ENCODE assay signal across 11 cellular contexts in the genomic region with DNA sequence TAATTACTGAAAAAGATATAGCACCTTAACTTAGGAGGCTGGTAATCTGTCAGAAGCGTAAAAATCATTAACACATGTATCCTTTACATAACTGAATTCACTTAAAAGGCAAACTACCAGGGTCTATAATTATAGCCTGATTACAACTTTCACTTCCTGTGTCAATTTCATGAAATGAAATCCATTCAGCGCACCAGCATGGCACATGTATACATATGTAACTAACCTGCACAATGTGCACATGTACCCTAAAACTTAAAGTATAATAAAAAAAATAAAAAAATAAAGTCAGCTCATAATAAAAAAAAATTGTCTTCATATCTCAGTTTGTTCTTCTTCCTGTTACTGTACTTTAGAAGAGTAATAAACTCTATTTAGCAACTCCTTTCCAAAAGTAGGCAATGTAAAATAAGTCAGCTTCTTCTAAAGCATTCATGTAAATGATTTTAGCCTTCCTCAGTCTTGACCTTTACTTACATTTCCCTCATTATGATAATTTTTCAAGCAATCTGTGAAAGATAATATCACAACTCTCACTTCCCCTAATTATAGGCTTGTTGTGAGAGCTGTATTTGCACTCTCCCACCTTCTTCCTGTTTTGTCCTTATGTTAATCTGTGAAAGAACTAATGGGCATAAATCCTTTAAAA. TPM values are rescaled to one million over a fixed set of nuclear protein-coding genes. Genes with fewer than 3 reads are reported as not detected.
DNase-seq lines count a peak whose midpoint lies in the region; ATAC-seq and TF ChIP-seq lines count a peak whose summit lies in the region.
"Had no signal": no experiment of that assay in that cellular context is flagged by ENCODE, and none has a peak within 500 bp of the region (broad histone marks: within the 10 kb centered on the region; RNA-seq: fewer than 3 reads in every experiment).

No MANE protein-coding gene starts in this region.

- H3K4me3 Mint-ChIP-seq in activated B cell treated with CpG ODN at 0.5 μM for 24 hours: peak overlapping the region; percentile 75
- H3K4me3 Mint-ChIP-seq in GM23338: no peak overlapping the region
- H3K4me3 Mint-ChIP-seq: activated naive CD4-positive, alpha-beta T cell treated with anti-CD3 and anti-CD28 coated beads for 36 hours had no signal

- 0 out of 2 replicates have a peak, but pooled peaks cover 3% of the 10 kb centered on the region for H3K9me2 ChIP-seq in GM23338 (ENCODE audit: insufficient read depth)

- no peaks in the 10 kb centered on the region for H3K36me3 ChIP-seq in GM23338 (ENCODE audit: insufficient read depth)
- H3K36me3 ChIP-seq in neuronal stem cell (replicated peaks in 1 of 2; ENCODE audit: control insufficient read depth in 2 of 2, insufficient read depth in 2 of 2, low read length in 2 of 2): no peaks in the 10 kb centered on the region

- ATAC-seq in GM18861 (IDR thresholded peaks at IDR 0.05; ENCODE audit: unreplicated experiment) (peak; percentile 93), GM21786 (IDR thresholded peaks at IDR 0.05; ENCODE audit: unreplicated experiment) (peak; percentile 97), HG03469 (IDR thresholded peaks at IDR 0.05; ENCODE audit: unreplicated experiment) (peak; percentile 86), activated B cell treated with CpG ODN at 0.5 μM for 24 hours (ENCODE audit: low read depth) (peak; percentile 89), GM23338 (no peak)

- H3K18ac ChIP-seq in neuronal stem cell (ENCODE audit: low read length): no peak overlapping the region

- no peak overlapping the region for H3K4ac ChIP-seq in neuronal stem cell (ENCODE audit: low read length)

- H3K9me3 Mint-ChIP-seq in activated B cell treated with CpG ODN at 0.5 μM for 24 hours (peaks cover 10% of the 10 kb centered on the region), GM23338 (no peaks in the 10 kb centered on the region; the same call in 2 of the 3 replicates)

- TF ChIP-seq CTCF in activated B cell treated with CpG ODN at 0.5 μM for 24 hours (IDR thresholded peaks at IDR 0.05) (no peak), GM23338 (conservative IDR thresholded peaks at IDR 0.05; ENCODE audit: low read depth in 2 of 2) (no peak)

- H4K91ac ChIP-seq in neuronal stem cell (ENCODE audit: low read depth, low read length, poor library complexity): no peak overlapping the region

- H3K4me3 ChIP-seq in GM23338 (no peak overlapping the region), neuronal stem cell (ENCODE audit: low read length in 2 of 2) (no peak overlapping the region)

- H3K36me3 Mint-ChIP-seq in activated B cell treated with CpG ODN at 0.5 μM for 24 hours (ENCODE audit: low read depth) (peaks cover 6% of the 10 kb centered on the region), GM23338 (ENCODE audit: low read depth) (no peaks in the 10 kb centered on the region; the same call in 1 of the 3 replicates)

- POLR2A ChIA-PET in activated B cell treated with CpG ODN at 0.5 μM for 24 hours (lab: Charles Lee): interaction anchor here (0.5 to 5.8 kb wide), 12 partner anchors 9 to 643 kb away, joined by 3 to 112 read pairs (median 7); partner anchors contain the start of genes KBTBD8 and SUCLG2

- no peak overlapping the region for H4K8ac ChIP-seq in neuronal stem cell (ENCODE audit: low read depth, low read length)

- no peak overlapping the region for H2BK5ac ChIP-seq in neuronal stem cell (ENCODE audit: low read length)

- H3K27ac ChIP-seq in GM23338 (ENCODE audit: low read depth) (no peak overlapping the region), neuronal stem cell (replicated peaks; ENCODE audit: low read length) (no peak overlapping the region)

- H3K4me1 Mint-ChIP-seq in activated B cell treated with CpG ODN at 0.5 μM for 24 hours: peaks cover 52% of the 10 kb centered on the region
- peaks cover 13% of the 10 kb centered on the region; the same call in 2 of the 3 replicates for H3K4me1 Mint-ChIP-seq in GM23338

- H3K4me1 ChIP-seq in GM23338 (ENCODE audit: insufficient read depth) (no peaks in the 10 kb centered on the region), neuronal stem cell (ENCODE audit: control insufficient read depth in 2 of 2, insufficient read depth in 1 of 2, low read depth in 1 of 2, low read length in 2 of 2) (no peaks in the 10 kb centered on the region)

- no peak for DNase-seq in activated B cell treated with CpG ODN at 0.5 μM for 24 hours
- DNase-seq in activated gamma-delta T cell (lab: John Stamatoyannopoulos, UW): no peak
- DNase-seq in GM23338 (ENCODE audit: low spot score): no peak
- DNase-seq in NCI-H1048 (lab: John Stamatoyannopoulos, UW): no peak
- DNase-seq in neuronal stem cell (ENCODE audit: low spot score): no peak
- DNase-seq: activated naive CD4-positive, alpha-beta T cell treated with anti-CD3 and anti-CD28 coated beads for 36 hours; IMR-90; mesenchymal stem cell had no signal

- H2BK12ac ChIP-seq in neuronal stem cell (ENCODE audit: low read length): no peak overlapping the region

- H3K4me2 ChIP-seq in GM23338 (no peak overlapping the region), neuronal stem cell (ENCODE audit: insufficient read depth, low read length, poor library complexity, severe bottlenecking) (no peak overlapping the region)

- H2AFZ ChIP-seq in GM23338: no peak overlapping the region
- H2AFZ ChIP-seq in neuronal stem cell (ENCODE audit: low read length): no peak overlapping the region

- H3K23ac ChIP-seq in neuronal stem cell (ENCODE audit: low read depth, low read length, poor library complexity): no peak overlapping the region

- H3K9me3 ChIP-seq in neuronal stem cell (replicated peaks in 1 of 2; ENCODE audit: control insufficient read depth in 2 of 2, insufficient read depth in 1 of 2, low read depth in 1 of 2, low read length in 2 of 2): peaks cover 0 to 2% of the 10 kb centered on the region in 2 donors

- H3K27ac Mint-ChIP-seq in activated B cell treated with CpG ODN at 0.5 μM for 24 hours: peak overlapping the region; percentile 93
- H3K27ac Mint-ChIP-seq in GM23338: no peak overlapping the region
- H3K27ac Mint-ChIP-seq: activated naive CD4-positive, alpha-beta T cell treated with anti-CD3 and anti-CD28 coated beads for 36 hours had no signal

- no peak overlapping the region for H3K14ac ChIP-seq in neuronal stem cell (ENCODE audit: low read length)

- H3F3A ChIP-seq in GM23338 (replicated peaks; ENCODE audit: low read depth): no peaks in the 10 kb centered on the region

- no peaks in the 10 kb centered on the region for H3K79me1 ChIP-seq in neuronal stem cell (ENCODE audit: low read depth, low read length)

- H2BK120ac ChIP-seq in neuronal stem cell (ENCODE audit: low read depth, low read length): no peak overlapping the region

- WGBS in neuronal stem cell (ENCODE audit: extremely low coverage in 2 of 2, insufficient read length in 2 of 2, insufficient replicate concordance in 1 of 2), 2 donors: no CpG with 5 or more reads among the region's 2 CpGs

- H3K79me2 ChIP-seq in GM23338 (replicated peaks; ENCODE audit: insufficient read depth): no peaks in the 10 kb centered on the region

- no peak overlapping the region for H3K9ac ChIP-seq in neuronal stem cell (ENCODE audit: low read depth, low read length, poor library complexity)

- no peaks in the 10 kb centered on the region for H3K27me3 Mint-ChIP-seq in activated B cell treated with CpG ODN at 0.5 μM for 24 hours
- H3K27me3 Mint-ChIP-seq in GM23338 (ENCODE audit: insufficient read depth, low read depth, poor library complexity): peaks cover 5% of the 10 kb centered on the region

- H3K27me3 ChIP-seq in GM23338 (ENCODE audit: insufficient read depth) (no peaks in the 10 kb centered on the region), neuronal stem cell (ENCODE audit: control insufficient read depth in 3 of 3, insufficient read depth in 3 of 3, low read depth in 1 of 3, low read length in 3 of 3) (no peaks in the 10 kb centered on the region)

- no peak overlapping the region for H2BK15ac ChIP-seq in neuronal stem cell (ENCODE audit: low read length)

- H2AK5ac ChIP-seq in neuronal stem cell (ENCODE audit: low read depth, low read length): no peak overlapping the region

- intact Hi-C loops in activated B cell treated with CpG ODN at 0.5 μM for 24 hours (cut with micrococcal nuclease): loop anchor here (1.0 to 10.0 kb wide), 9 partner anchors 27 to 827 kb away; partner anchors contain the start of genes SLC25A26 and SUCLG2

- H4K20me1 ChIP-seq in GM23338 (replicated peaks; ENCODE audit: insufficient read depth): no peaks in the 10 kb centered on the region

- CTCF ChIA-PET in activated B cell treated with CpG ODN at 0.5 μM for 24 hours (lab: Charles Lee): interaction anchor here (1.1 to 5.2 kb wide), 8 partner anchors 10 to 76 kb away, joined by 3 to 42 read pairs (median 10); partner anchors contain the start of gene KBTBD8

TF ChIP-seq in GM23338, 12 proteins besides CTCF, POLR2A, EP300 and RAD21 (continues in another document):
- TF ChIP-seq CREB1 (CRISPR knock-in tag; IDR thresholded peaks at IDR 0.05; ENCODE audit: low read depth) (no peak), JUNB (IDR thresholded peaks at IDR 0.05; ENCODE audit: unreplicated experiment) (no peak), POLR2AphosphoS5 (IDR thresholded peaks at IDR 0.05; ENCODE audit: low read depth) (no peak), NANOG (IDR thresholded peaks at IDR 0.05; ENCODE audit: borderline replicate concordance) (no peak), ETS1 (IDR thresholded peaks at IDR 0.05) (no peak), ZNF331 (CRISPR knock-in tag; IDR thresholded peaks at IDR 0.05; ENCODE audit: low read depth) (no peak)

RNA-seq across cellular contexts. Expression of gene KBTBD8, which starts 50.1 kb away (rescaled TPM):
- 45.4 and 53.3 TPM in 2 replicates for total RNA-seq in activated B cell treated with CpG ODN at 0.5 μM for 24 hours
- total RNA-seq in GM23338 (2014; rRNA removed; shearing (Covaris generic)): 19.9 and 20.2 TPM in 2 replicates
- polyA plus RNA-seq in GM23338 (2016; fragmentation: Nextera tagmentation; extraction: Ambion mirVana): 3.0 and 3.5 TPM in 2 replicates
- polyA plus RNA-seq in neuronal stem cell (2013, experiment 1 of 2): 2.8 TPM
- 3.2 TPM for polyA plus RNA-seq in neuronal stem cell (2013, experiment 2 of 2)
